ENCODE assay signal across 31 cellular contexts in the genomic region with DNA sequence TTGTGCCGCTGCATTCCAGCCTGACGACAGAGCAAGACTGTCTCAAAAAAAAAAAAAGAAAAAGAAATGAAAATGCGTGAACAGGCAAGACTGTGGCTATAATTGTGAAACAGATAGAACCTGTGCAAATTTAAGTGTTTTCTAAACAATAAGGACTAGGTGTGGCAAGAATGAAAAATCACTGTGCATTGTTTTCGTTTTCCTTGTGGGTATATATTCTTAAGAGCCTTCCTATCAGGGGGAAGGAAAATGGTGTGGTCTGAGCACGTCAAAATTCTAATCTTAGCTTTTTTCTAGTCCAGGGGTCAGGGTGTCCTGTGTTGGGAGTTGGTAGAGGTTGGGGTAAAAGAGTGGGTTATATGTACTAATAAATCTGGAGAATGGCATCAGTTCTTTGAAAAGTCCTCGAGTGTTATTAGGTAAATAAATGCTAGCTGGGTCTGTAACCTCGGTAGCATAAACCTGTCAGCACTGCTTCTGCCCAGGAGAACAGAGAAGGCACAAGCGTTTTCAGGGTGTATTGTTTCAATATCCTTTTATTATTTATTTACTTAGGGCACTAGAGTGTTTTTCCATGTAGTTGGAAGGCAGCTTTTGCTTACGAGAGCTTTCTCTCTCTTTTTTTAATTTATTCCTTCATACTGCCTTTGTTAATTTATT. TPM values are rescaled to one million over a fixed set of nuclear protein-coding genes. Genes with fewer than 3 reads are reported as not detected.
DNase-seq lines count a peak whose midpoint lies in the region; ATAC-seq and TF ChIP-seq lines count a peak whose summit lies in the region.
"Had no signal": no experiment of that assay in that cellular context is flagged by ENCODE, and none has a peak within 500 bp of the region (broad histone marks: within the 10 kb centered on the region; RNA-seq: fewer than 3 reads in every experiment).

No MANE protein-coding gene starts in this region.

- no peaks in the 10 kb centered on the region for H3K9me3 ChIP-seq in mucosa of descending colon
- H3K9me3 ChIP-seq: breast epithelium, left ventricle myocardium inferior, right atrium auricular region, testis had no signal

- DNase-seq in NCI-H2107 treated with DMSO at 0.1 percent for 48 hours (lab: John Stamatoyannopoulos, UW; ENCODE audit: unreplicated experiment): peak; percentile 63
- DNase-seq in NCI-H2107 (lab: John Stamatoyannopoulos, UW): no peak
- DNase-seq in NCI-H187 treated with DMSO at 0.1 percent for 48 hours (lab: John Stamatoyannopoulos, UW): peak; percentile 45
- peak; percentile 8 for DNase-seq in NCI-H748 treated with DMSO at 0.1 percent for 48 hours (lab: John Stamatoyannopoulos, UW)
- DNase-seq in mucosa of descending colon: no peak
- no peak for DNase-seq in cerebellar nuclear complex (lab: John Stamatoyannopoulos, UW)
- DNase-seq: activated CD4-positive, alpha-beta T cell treated with anti-CD3 and anti-CD28 coated beads, Interleukin-2, amount 50 U/mL, for 1 hour; activated CD4-positive, CD25-positive, alpha-beta regulatory T cell; activated gamma-delta T cell; activated naive CD8-positive, alpha-beta T cell treated with anti-CD3 and anti-CD28 coated beads for 36 hours; activated T-cell treated with anti-CD3 and anti-CD28 coated beads, Interleukin-2, amount 50 U/mL, for 4 hours; anterior cingulate cortex; Calu3; GOT3; hypothalamus; KBM-7; left ventricle myocardium inferior; mesendoderm; NCI-H1436; NCI-H2227 treated with DMSO at 0.1 percent for 48 hours; stimulated activated CD4-positive, alpha-beta T cell treated with anti-CD3 and anti-CD28 coated beads, Interleukin-1b, Interleukin-23, amount 100 ng/mL, for 48 hours; stimulated activated naive CD4-positive, alpha-beta T cell treated with Interleukin-2 at 50 U/mL for 16 hours; testis had no signal

- H3K4me3 ChIP-seq in mucosa of descending colon: no peak overlapping the region
- H3K4me3 ChIP-seq: breast epithelium, left ventricle myocardium inferior, right atrium auricular region, SK-N-MC, smooth muscle cell, testis had no signal

- peak; percentile 35 for ATAC-seq in mucosa of descending colon
- no peak for ATAC-seq in HG03565 (IDR thresholded peaks at IDR 0.05; ENCODE audit: unreplicated experiment)
- no peak for ATAC-seq in HG02970 (IDR thresholded peaks at IDR 0.05; ENCODE audit: low FRiP score, unreplicated experiment)
- ATAC-seq: activated T-cell treated with anti-CD3 and anti-CD28 coated beads, Interleukin-2, amount 50 U/mL, for 4 hours had no signal

- TF ChIP-seq CTCF in mucosa of descending colon (IDR thresholded peaks at IDR 0.05): no peak

- no peaks in the 10 kb centered on the region for H3K36me3 ChIP-seq in mucosa of descending colon (ENCODE audit: low read depth)
- H3K36me3 ChIP-seq: breast epithelium, left ventricle myocardium inferior, right atrium auricular region had no signal

- intact Hi-C loops in mucosa of descending colon (cut with DNase I, micrococcal nuclease): no loop called here

- no peaks in the 10 kb centered on the region for H3K4me1 ChIP-seq in mucosa of descending colon (ENCODE audit: low read depth)
- H3K4me1 ChIP-seq: breast epithelium, right atrium auricular region, testis had no signal

RNA-seq across cellular contexts. Expression of a gene that starts 11.6 kb away (rescaled TPM):
- total RNA-seq in mucosa of descending colon: 1 to 10 TPM in 2 of 3 donors, under 1 TPM in 1; 0.57 to 3.8 (median 1.0) TPM
- total RNA-seq: activated naive CD8-positive, alpha-beta T cell treated with anti-CD3 and anti-CD28 coated beads for 36 hours; M059J; T-helper 1 cell treated with Interleukin-12 subunit alpha and Interleukin-12 subunit beta and Interleukin-4 antibody, amounts not matched to agents 30 ng/mL and 1 ng/mL, for 36 hours had no signal

RNA-seq across cellular contexts. Expression of a gene that starts 43.3 kb away (rescaled TPM):
- 10 to 100 TPM; 17.0 to 22.7 (median 19.7) TPM for total RNA-seq in mucosa of descending colon

Comparison
In these comparisons a context has a peak if more than half of its experiments do, and no peak if none do; other contexts are left out.
1. DNase-seq: peak in NCI-H2107 treated with DMSO at 0.1 percent for 48 hours (single experiment), NCI-H187 treated with DMSO at 0.1 percent for 48 hours (single experiment) and NCI-H748 treated with DMSO at 0.1 percent for 48 hours (single experiment); none in NCI-H2107 (single experiment), mucosa of descending colon (0 of 3) and cerebellar nuclear complex (0 of 2).